Comparison of ENCODE assay signal across 16 cellular contexts in the genomic region with DNA sequence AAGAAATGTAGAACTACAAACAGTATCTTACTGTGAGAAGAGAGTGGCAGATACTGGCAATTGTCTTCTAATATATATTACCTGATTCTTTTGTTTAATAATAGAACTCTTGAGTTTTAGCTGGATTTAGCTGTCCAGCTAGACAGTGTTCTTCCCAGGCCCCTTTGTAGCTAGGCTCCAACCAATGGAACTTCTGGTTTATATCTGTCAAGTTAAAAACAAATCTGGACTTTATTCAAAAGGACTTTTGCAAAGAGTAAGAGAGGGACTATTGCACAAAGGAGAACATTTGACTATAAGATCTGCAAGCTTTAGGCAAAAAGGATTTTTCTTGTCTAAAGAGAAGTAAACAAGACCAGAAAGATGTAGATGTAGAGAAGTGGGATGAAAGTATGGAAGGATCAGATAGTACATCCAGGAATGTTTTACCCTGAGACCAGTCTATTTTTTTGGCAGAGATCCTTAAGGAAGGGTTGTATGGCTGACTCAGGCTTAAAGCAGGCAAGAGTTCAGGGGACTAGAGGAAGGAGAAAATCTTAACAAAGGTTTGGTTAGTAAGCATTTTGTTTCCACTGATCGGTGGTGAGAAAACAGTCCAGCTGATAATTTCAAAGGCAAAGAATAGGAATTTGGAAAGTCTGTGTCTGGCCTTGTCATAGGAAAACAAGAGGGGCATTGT.
DNase-seq lines count a peak whose midpoint lies in the region; ATAC-seq, FAIRE-seq and TF ChIP-seq lines count a peak whose summit lies in the region.
"Had no signal": no experiment of that assay in that cellular context is flagged by ENCODE, and none has a peak within 500 bp of the region (broad histone marks: within the 10 kb centered on the region; RNA-seq: fewer than 3 reads in every experiment).

No MANE protein-coding gene starts in this region.

- intact Hi-C loops in left colon (cut with DNase I, micrococcal nuclease) = no loop called here

- POLR2A ChIA-PET in A549 (lab: Yijun Ruan, JAX) = no interaction called here

- TF ChIP-seq EP300 in A549 (IDR thresholded peaks at IDR 0.05) = no peak

- WGBS in A549 (ENCODE audit: missing lambda C conversion rate) = 21% methylated on average over 1 of the region's 1 CpG

- no peak for TF ChIP-seq POLR2A in A549 (IDR thresholded peaks at IDR 0.05; ENCODE audit: low read length)

- H3K4me3 ChIP-seq in A549 = no peak overlapping the region
- H3K4me3 ChIP-seq: HAP-1, transverse colon had no signal

- no peak for FAIRE-seq in A549 (lab: Jason Lieb, UNC)
- FAIRE-seq: endometrium, G401.6, islet of Langerhans had no signal

- DNase-seq in A549 (ENCODE audit: low read depth in 1 of 2, low spot score in 1 of 2) (peak in 1 of 2 experiments; percentile 29), HT1080 (ENCODE audit: low read depth) (peak; percentile 89), dedifferentiated amniotic fluid mesenchymal stem cell (ENCODE audit: extremely low spot score) (peak; percentile 71), left colon (no peak), RPMI8226 (no peak), mesenteric fat pad (ENCODE audit: low spot score) (no peak)
- DNase-seq: activated CD4-positive, alpha-beta T cell treated with anti-CD3 and anti-CD28 coated beads, Interleukin-2, amount 10 ng/mL, durations not matched to agents 7 days and 5 days; AML-193; posterior cingulate gyrus; transverse colon had no signal

- H3K4me1 ChIP-seq in A549 = peaks cover 32% of the 10 kb centered on the region

- ATAC-seq in A549 (peak; percentile 56 to 66; a peak in 4 of 6 replicates), left colon (peak; percentile 43), GM19467 (IDR thresholded peaks at IDR 0.05; ENCODE audit: unreplicated experiment) (no peak), GM21529 (IDR thresholded peaks at IDR 0.05; ENCODE audit: unreplicated experiment) (no peak)

- CTCF ChIA-PET in A549 (lab: Yijun Ruan, JAX) = no interaction called here

- no peak for TF ChIP-seq CTCF in A549 (IDR thresholded peaks at IDR 0.05)

- no peaks in the 10 kb centered on the region for H3K9me3 ChIP-seq in A549
- H3K9me3 ChIP-seq: HAP-1, transverse colon had no signal

- H3K4me2 ChIP-seq in A549 = peak overlapping the region; percentile 53

- peak overlapping the region in 1 of 2 experiments; percentile 59; a peak in 4 of 6 replicates for H3K27ac ChIP-seq in A549
- H3K27ac ChIP-seq: transverse colon had no signal

- TF ChIP-seq RAD21 in A549 (conservative IDR thresholded peaks at IDR 0.05 in 1 of 2, IDR thresholded peaks at IDR 0.05 in 1 of 2) = no peak

TF ChIP-seq in A549, 52 proteins besides CTCF, POLR2A, EP300 and RAD21:
- TF ChIP-seq MAFK (IDR thresholded peaks at IDR 0.05; ENCODE audit: partially characterized antibody) (peak; percentile 8), KDM5A (IDR thresholded peaks at IDR 0.05) (no peak)

Comparison
In these comparisons a context has a peak if more than half of its experiments do, and no peak if none do; other contexts are left out.
1. ATAC-seq: peak in A549 (2 of 2) and left colon (single experiment); none in GM19467 (single experiment) and GM21529 (single experiment).
2. DNase-seq: peak in HT1080 (single experiment) and dedifferentiated amniotic fluid mesenchymal stem cell (single experiment); none in left colon (0 of 2), RPMI8226 (single experiment) and mesenteric fat pad (single experiment).